17 cellular contexts compared by ENCODE assay signal in genomic region chr16:54980821-54981220, GRCh38.
"Had no signal": no experiment of that assay in that cellular context is flagged by ENCODE, and none has a peak within 500 bp of the region (broad histone marks: within the 10 kb centered on the region; RNA-seq: fewer than 3 reads in every experiment).

No MANE protein-coding gene starts in this region.

- DNase-seq: Karpas-422, KG1, NCI-H1092, NCI-H1105 treated with DMSO at 0.1 percent for 48 hours, NCI-H1417 treated with DMSO at 0.1 percent for 48 hours, NCI-H146, NCI-H1694 treated with DMSO at 0.1 percent for 48 hours, NCI-H1930, NCI-H2081, NCI-H2107, NCI-H2227 treated with DMSO at 0.1 percent for 48 hours, NCI-H524, NCI-H526 treated with DMSO at 0.1 percent for 48 hours, NCI-H748 treated with DMSO at 0.1 percent for 48 hours, RPMI8226, SHP77 had no signal

- ATAC-seq: SK-N-SH treated with all-trans-retinoic acid at 6 μM for 48 hours had no signal
